In the genomic region with DNA sequence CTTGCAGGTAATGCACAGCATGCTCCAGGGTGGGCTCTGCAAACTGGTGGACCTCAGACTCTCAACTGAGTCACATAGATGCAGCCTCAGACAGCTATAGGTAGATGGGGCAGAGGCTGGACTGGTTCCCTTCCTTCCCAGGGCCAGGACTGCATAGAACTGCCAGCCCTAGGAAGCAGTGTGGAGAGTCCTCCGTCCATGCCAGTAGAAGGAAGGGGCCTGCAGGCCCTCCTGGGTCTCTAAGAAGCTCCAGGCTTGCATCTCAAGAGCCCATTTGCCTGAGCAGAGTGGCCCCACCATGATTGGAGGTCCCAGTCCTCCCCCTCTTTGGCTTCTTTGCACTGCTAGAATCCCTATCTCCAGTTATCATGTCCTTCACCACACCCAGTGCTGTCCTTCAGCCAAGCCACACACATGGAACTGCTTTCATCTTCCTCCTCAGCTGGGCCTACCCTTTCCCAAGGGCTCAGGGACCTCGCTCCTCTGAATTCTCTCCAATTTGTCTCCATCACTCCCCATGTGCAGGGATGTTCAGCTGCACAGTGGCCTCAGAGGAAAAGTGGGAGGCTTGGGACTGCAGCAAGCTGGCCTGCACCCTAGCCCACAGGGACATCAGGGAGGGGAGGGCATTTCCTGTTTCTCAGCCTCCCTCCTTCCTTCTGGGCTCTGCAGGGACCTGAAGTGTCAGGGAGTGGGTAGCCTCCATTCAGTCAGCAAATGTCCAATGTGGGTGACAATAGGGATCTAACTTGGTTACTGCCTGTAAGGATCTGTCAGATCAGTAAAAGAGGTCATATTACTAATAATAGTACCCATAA, we compare ENCODE assay signal across 22 cellular contexts.
"Had no signal": no experiment of that assay in that cellular context is flagged by ENCODE, and none has a peak within 500 bp of the region (broad histone marks: within the 10 kb centered on the region; RNA-seq: fewer than 3 reads in every experiment).

No MANE protein-coding gene starts in this region.

- H3K36me3 ChIP-seq: right atrium auricular region, stomach, suprapubic skin, tibial artery, upper lobe of right lung had no signal

- H3K9ac ChIP-seq: parathyroid adenoma had no signal

- DNase-seq: activated CD4-positive, alpha-beta T cell treated with anti-CD3 and anti-CD28 coated beads, Interleukin-2, amount 50 U/mL, for 1 hour; activated CD4-positive, CD25-positive, alpha-beta regulatory T cell treated with anti-CD3 and anti-CD28 coated beads, Interleukin-2, amount 50 U/mL, for 72 hours; activated CD8-positive, alpha-beta T cell treated with anti-CD3 and anti-CD28 coated beads for 36 hours; activated naive CD8-positive, alpha-beta T cell treated with anti-CD3 and anti-CD28 coated beads, Interleukin-2, amount 50 U/mL, for 24 hours; activated T-cell treated with anti-CD3 and anti-CD28 coated beads, Interleukin-2, amount 50 U/mL, for 48 hours; amygdala; effector CD4-positive, alpha-beta T cell; naive B cell; nephron progenitor cell; psoas muscle; stimulated activated CD4-positive, alpha-beta T cell treated with anti-CD3 and anti-CD28 coated beads, Interleukin-15, amount 100 ng/mL, for 24 hours; stimulated activated CD4-positive, alpha-beta T cell treated with anti-CD3 and anti-CD28 coated beads, Interleukin-2, amount 100 ng/mL, for 24 hours; stimulated activated naive B cell treated with anti-CD40 and anti-IgM and Interleukin-4, amounts not matched to agents 10 μg/mL and 1 μg/mL and 100 μg/mL, for 72 hours; stomach; T-helper 17 cell; T1000; tibial artery; upper lobe of right lung had no signal

- H3K27ac ChIP-seq: epithelial cell of prostate, parathyroid adenoma, psoas muscle, right atrium auricular region, stomach, suprapubic skin, tibial artery, upper lobe of right lung had no signal

- H3K4me1 ChIP-seq: psoas muscle had no signal

- H3K9me3 ChIP-seq: psoas muscle, right atrium auricular region, stomach, suprapubic skin, tibial artery, upper lobe of right lung had no signal

- ATAC-seq: activated CD8-positive, alpha-beta T cell treated with anti-CD3 and anti-CD28 coated beads for 36 hours; activated naive CD8-positive, alpha-beta T cell treated with anti-CD3 and anti-CD28 coated beads, Interleukin-2, amount 50 U/mL, for 24 hours; psoas muscle; stimulated activated naive B cell treated with anti-CD40 and anti-IgM and Interleukin-4, amounts not matched to agents 10 μg/mL and 1 μg/mL and 100 μg/mL, for 72 hours; T-helper 17 cell; upper lobe of right lung had no signal

- H3K27me3 ChIP-seq: right atrium auricular region, suprapubic skin, tibial artery, upper lobe of right lung had no signal

- H3K4me3 ChIP-seq: psoas muscle, right atrium auricular region, stomach, suprapubic skin, tibial artery, upper lobe of right lung had no signal

- H2AFZ ChIP-seq: parathyroid adenoma had no signal
